ENCODE assay signal across 31 cellular contexts in the genomic region with DNA sequence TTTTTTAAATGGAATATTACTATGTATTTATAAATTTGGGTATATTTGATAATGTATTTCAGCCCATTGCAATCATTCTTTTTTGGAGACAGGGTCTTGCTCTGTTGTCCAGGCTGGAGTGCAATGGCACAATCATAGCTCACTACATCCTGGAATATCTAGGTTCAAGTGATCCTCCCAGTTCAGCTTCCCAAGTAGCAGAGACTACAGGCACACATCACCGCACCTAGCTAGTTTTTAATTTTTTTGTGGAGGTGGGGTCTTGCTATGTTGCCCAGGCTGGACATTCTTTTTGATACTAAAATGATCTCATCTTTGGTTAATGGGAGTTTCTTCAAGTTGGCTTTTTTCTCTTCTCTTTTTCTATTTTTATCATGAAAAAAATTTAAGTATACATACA.
"Had no signal": no experiment of that assay in that cellular context is flagged by ENCODE, and none has a peak within 500 bp of the region (broad histone marks: within the 10 kb centered on the region; RNA-seq: fewer than 3 reads in every experiment).

No MANE protein-coding gene starts in this region.

- H3K9me3 Mint-ChIP-seq: natural killer cell; stimulated activated memory B cell treated with anti-CD40 and anti-IgM and Interleukin-4, amounts not matched to agents 10 μg/mL and 1 μg/mL and 100 μg/mL, for 72 hours; stimulated activated naive CD8-positive, alpha-beta T cell treated with anti-CD3 and anti-CD28 coated beads, Interleukin-15, amount 100 ng/mL, for 72 hours; type B pancreatic cell had no signal

- H3K27ac ChIP-seq: neural progenitor cell, ovary, parathyroid adenoma, psoas muscle, skin epidermis, spleen, suprapubic skin, testis, tibial artery, transverse colon, upper lobe of right lung, uterus had no signal

- DNase-seq: natural killer cell; occipital lobe; ovary; posterior cingulate gyrus; psoas muscle; right cardiac atrium; spleen; stimulated activated CD4-positive, alpha-beta T cell treated with anti-CD3 and anti-CD28 coated beads, Interleukin-12 subunit alpha, Interleukin-12 subunit beta, amount 100 ng/mL, for 4 hours; stimulated activated CD4-positive, alpha-beta T cell treated with anti-CD3 and anti-CD28 coated beads, Interleukin-1b, Interleukin-23, amount 100 ng/mL, for 48 hours; stimulated activated CD4-positive, alpha-beta T cell treated with anti-CD3 and anti-CD28 coated beads, Interleukin-4, amount 100 ng/mL, for 1 hour; stimulated activated CD4-positive, alpha-beta T cell treated with anti-CD3 and anti-CD28 coated beads, Interleukin-4, amount 100 ng/mL, for 4 hours; stimulated activated CD8-positive, alpha-beta memory T cell treated with anti-CD3 and anti-CD28 coated beads, Interleukin-4, amount 100 ng/mL, for 48 hours; stimulated activated naive CD4-positive, alpha-beta T cell; stimulated activated naive CD8-positive, alpha-beta T cell treated with anti-CD3 and anti-CD28 coated beads, Interleukin-15, amount 100 ng/mL, for 72 hours; stimulated activated naive CD8-positive, alpha-beta T cell treated with anti-CD3 and anti-CD28 coated beads, Interleukin-15, Interleukin-2, amounts not matched to agents 100 U/mL and 50 U/mL, for 24 hours; substantia nigra; testis; tibial artery; transverse colon; upper lobe of right lung; uterus had no signal

- H2AFZ ChIP-seq: neural progenitor cell, parathyroid adenoma had no signal

- H3K9me3 ChIP-seq: ovary, psoas muscle, spleen, suprapubic skin, testis, tibial artery, transverse colon, upper lobe of right lung, uterus had no signal

- H3K9ac ChIP-seq: neural progenitor cell, parathyroid adenoma had no signal

- ATAC-seq: natural killer cell; psoas muscle; right cardiac atrium; sciatic nerve; stimulated activated memory B cell treated with anti-CD40 and anti-IgM and Interleukin-4, amounts not matched to agents 10 μg/mL and 1 μg/mL and 100 μg/mL, for 72 hours; stimulated activated naive CD8-positive, alpha-beta T cell treated with anti-CD3 and anti-CD28 coated beads, Interleukin-15, amount 100 ng/mL, for 72 hours; stimulated activated naive CD8-positive, alpha-beta T cell treated with anti-CD3 and anti-CD28 coated beads, Interleukin-15, Interleukin-2, amounts not matched to agents 100 U/mL and 50 U/mL, for 24 hours; upper lobe of right lung had no signal

- H3K4me1 ChIP-seq: neural progenitor cell, parathyroid adenoma, psoas muscle, spleen, testis, tibial artery, upper lobe of right lung, uterus had no signal

- H3K4me2 ChIP-seq: neural progenitor cell, smooth muscle cell had no signal

- H3K36me3 Mint-ChIP-seq: natural killer cell; neural progenitor cell; stimulated activated memory B cell treated with anti-CD40 and anti-IgM and Interleukin-4, amounts not matched to agents 10 μg/mL and 1 μg/mL and 100 μg/mL, for 72 hours had no signal

- H3K27ac Mint-ChIP-seq: natural killer cell; nephron; neural progenitor cell; progenitor cell of endocrine pancreas; stimulated activated memory B cell treated with anti-CD40 and anti-IgM and Interleukin-4, amounts not matched to agents 10 μg/mL and 1 μg/mL and 100 μg/mL, for 72 hours; stimulated activated naive CD8-positive, alpha-beta T cell treated with anti-CD3 and anti-CD28 coated beads, Interleukin-15, amount 100 ng/mL, for 72 hours; type B pancreatic cell had no signal

- H3K4me3 Mint-ChIP-seq: natural killer cell; nephron; neural progenitor cell; stimulated activated memory B cell treated with anti-CD40 and anti-IgM and Interleukin-4, amounts not matched to agents 10 μg/mL and 1 μg/mL and 100 μg/mL, for 72 hours; stimulated activated naive CD8-positive, alpha-beta T cell treated with anti-CD3 and anti-CD28 coated beads, Interleukin-15, amount 100 ng/mL, for 72 hours; type B pancreatic cell had no signal

- H3K27me3 Mint-ChIP-seq: progenitor cell of endocrine pancreas, type B pancreatic cell had no signal

- H3K36me3 ChIP-seq: neural progenitor cell, ovary, spleen, suprapubic skin, tibial artery, transverse colon, upper lobe of right lung, uterus had no signal

- H3K4me1 Mint-ChIP-seq: natural killer cell; nephron; stimulated activated memory B cell treated with anti-CD40 and anti-IgM and Interleukin-4, amounts not matched to agents 10 μg/mL and 1 μg/mL and 100 μg/mL, for 72 hours; stimulated activated naive CD8-positive, alpha-beta T cell treated with anti-CD3 and anti-CD28 coated beads, Interleukin-15, amount 100 ng/mL, for 72 hours had no signal

- H3K4me3 ChIP-seq: neural progenitor cell, ovary, psoas muscle, skin epidermis, smooth muscle cell, spleen, suprapubic skin, testis, tibial artery, transverse colon, upper lobe of right lung, uterus had no signal

- H3K79me2 ChIP-seq: parathyroid adenoma had no signal

- H3K27me3 ChIP-seq: neural progenitor cell, ovary, spleen, suprapubic skin, testis, tibial artery, transverse colon, upper lobe of right lung, uterus had no signal
